Comparison of ENCODE assay signal across 23 cellular contexts in the genomic region with DNA sequence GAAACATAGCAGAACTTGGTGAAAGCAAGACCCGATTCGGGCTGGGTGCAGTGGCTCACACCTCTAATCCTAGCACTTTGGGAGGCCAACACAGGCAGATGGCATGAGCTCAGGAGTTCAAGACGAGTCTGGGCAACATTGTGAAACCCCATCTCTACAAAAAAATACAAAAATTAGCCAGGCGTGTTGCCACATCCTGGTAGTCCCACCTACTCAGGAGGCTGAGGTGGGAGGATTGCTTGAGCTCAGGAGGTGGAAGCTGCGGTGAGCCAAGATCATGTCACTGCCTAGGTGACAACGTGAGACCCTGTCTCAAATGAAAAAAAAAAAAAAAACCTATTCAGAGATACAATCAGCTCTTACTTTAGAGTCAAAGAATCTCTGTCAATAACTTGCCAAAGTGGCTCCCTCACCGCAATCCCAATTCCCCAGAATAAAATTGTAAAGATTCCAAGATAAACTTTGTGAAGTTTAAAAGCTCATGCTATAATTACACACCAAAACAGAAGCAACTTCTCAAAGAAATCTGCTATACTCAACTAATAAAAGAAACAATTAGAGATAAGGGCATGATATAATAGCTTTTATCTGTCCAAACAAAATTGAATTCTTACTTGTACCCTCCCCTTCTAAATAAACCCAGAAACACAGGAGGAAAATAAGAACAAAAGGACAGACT. TPM values are rescaled to one million over a fixed set of nuclear protein-coding genes. Genes with fewer than 3 reads are reported as not detected.
DNase-seq lines count a peak whose midpoint lies in the region; ATAC-seq lines count a peak whose summit lies in the region.
"Had no signal": no experiment of that assay in that cellular context is flagged by ENCODE, and none has a peak within 500 bp of the region (broad histone marks: within the 10 kb centered on the region; RNA-seq: fewer than 3 reads in every experiment).

No MANE protein-coding gene starts in this region.

- peak overlapping the region; percentile 19; the same call in 1 of the 2 replicates for H3K4me2 ChIP-seq in BLaER1

- H3K4me3 ChIP-seq in BLaER1 = no peak overlapping the region
- H3K4me3 ChIP-seq: GM23248, SK-N-MC had no signal

- no peak overlapping the region for H3K9ac ChIP-seq in BLaER1
- H3K9ac ChIP-seq: GM23248 had no signal

- DNase-seq in EH (ENCODE audit: low read depth) (peak; percentile 15), astrocyte of the hippocampus (ENCODE audit: low read depth, low spot score) (peak; percentile 31), left lobe of liver (ENCODE audit: low spot score) (no peak), retina (no peak)
- DNase-seq: activated CD4-positive, alpha-beta T cell treated with anti-CD3 and anti-CD28 coated beads for 48 hours; activated CD8-positive, alpha-beta memory T cell treated with anti-CD3 and anti-CD28 coated beads, Interleukin-2, amount 50 U/mL, for 48 hours; anterior cingulate cortex; CD4-positive, alpha-beta memory T cell; DMS153; foreskin fibroblast; GM23248; HFFc6; mesendoderm; NCI-H1092; NCI-H187; NCI-H69; RPMI8226; stimulated activated CD4-positive, alpha-beta T cell treated with anti-CD3 and anti-CD28 coated beads, Interleukin-4, amount 100 ng/mL, for 1 hour; stimulated activated naive CD4-positive, alpha-beta T cell treated with Interleukin-2 at 50 U/mL for 16 hours had no signal

- ATAC-seq in left lobe of liver (peak; percentile 73), HG03521 (IDR thresholded peaks at IDR 0.05; ENCODE audit: unreplicated experiment) (no peak), GM19467 (IDR thresholded peaks at IDR 0.05; ENCODE audit: unreplicated experiment) (no peak)

- peaks cover 33% of the 10 kb centered on the region for H3K4me1 ChIP-seq in BLaER1

- no peaks in the 10 kb centered on the region for H3K27me3 ChIP-seq in BLaER1

- H3K27ac ChIP-seq in BLaER1 = no peak overlapping the region
- H3K27ac ChIP-seq: GM23248, SK-N-MC had no signal

- peaks cover 44% of the 10 kb centered on the region for H3K36me3 ChIP-seq in BLaER1

- peaks cover 6% of the 10 kb centered on the region for H3K9me3 ChIP-seq in BLaER1

- peaks cover 38% of the 10 kb centered on the region for H4K20me1 ChIP-seq in BLaER1

RNA-seq across cellular contexts. Expression of a gene that starts 33.6 kb away (rescaled TPM):
- total RNA-seq in left lobe of liver = 6.9 TPM

Comparison
In these comparisons a context has a peak if more than half of its experiments do, and no peak if none do; other contexts are left out.
1. DNase-seq: peak in EH (single experiment) and astrocyte of the hippocampus (single experiment); none in left lobe of liver (single experiment) and retina (single experiment).